ENCODE assay signal across 8 cellular contexts in the genomic region with DNA sequence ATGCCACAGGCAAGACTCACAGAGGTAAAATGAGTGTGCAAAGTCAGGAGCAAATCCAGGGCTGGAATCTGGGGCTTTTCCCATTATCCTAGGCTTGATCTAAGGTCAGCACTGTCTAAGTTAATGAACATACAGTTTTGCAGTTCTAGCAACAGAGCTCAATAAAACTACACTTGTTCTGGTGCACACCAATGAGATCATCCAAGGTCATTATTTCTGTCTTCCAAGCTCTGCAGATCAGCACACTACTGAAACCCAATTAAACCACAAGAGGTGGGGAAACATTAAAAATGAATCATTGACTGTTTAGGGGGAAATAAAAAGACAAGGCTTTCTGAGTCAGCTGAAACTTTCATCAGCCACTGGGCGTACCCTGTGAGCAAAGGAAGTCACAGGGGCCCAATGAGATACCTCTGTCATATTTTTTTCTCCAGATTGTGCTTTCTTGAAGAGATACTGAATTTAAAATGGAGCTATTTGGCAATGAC.
DNase-seq lines count a peak whose midpoint lies in the region; ATAC-seq and TF ChIP-seq lines count a peak whose summit lies in the region.

No MANE protein-coding gene starts in this region.

- POLR2A ChIA-PET in activated CD8-positive, alpha-beta T cell treated with anti-CD3 and anti-CD28 coated beads for 36 hours (lab: Charles Lee) = no interaction called here
- POLR2A ChIA-PET in activated CD8-positive, alpha-beta T cell treated with anti-CD3 and anti-CD28 coated beads, Interleukin-2, amount 10 ng/mL, durations not matched to agents 7 days and 5 days (lab: Charles Lee) = no interaction called here

- peak; percentile 27 for DNase-seq in activated CD8-positive, alpha-beta T cell treated with anti-CD3 and anti-CD28 coated beads for 36 hours
- DNase-seq in activated CD8-positive, alpha-beta T cell treated with anti-CD3 and anti-CD28 coated beads, Interleukin-2, amount 10 ng/mL, durations not matched to agents 7 days and 5 days = no peak
- DNase-seq in NOMO-1 treated with dmso at 0.1 percent for 144 hours (lab: John Stamatoyannopoulos, UW; ENCODE audit: unreplicated experiment) (peak; percentile 52), fibroblast of peridontal ligament (ENCODE audit: extremely low read depth) (peak; percentile 88), mucosa of gallbladder (ENCODE audit: low spot score) (no peak)
- no peak for DNase-seq in stimulated activated naive CD8-positive, alpha-beta T cell treated with anti-CD3 and anti-CD28 coated beads, Interleukin-15, Interleukin-2, amounts not matched to agents 100 U/mL and 50 U/mL, for 24 hours

- ATAC-seq in activated CD8-positive, alpha-beta T cell treated with anti-CD3 and anti-CD28 coated beads for 36 hours = peak; percentile 82
- ATAC-seq in activated CD8-positive, alpha-beta T cell treated with anti-CD3 and anti-CD28 coated beads, Interleukin-2, amount 10 ng/mL, durations not matched to agents 7 days and 5 days = no peak
- ATAC-seq in HG02759 (IDR thresholded peaks at IDR 0.05; ENCODE audit: unreplicated experiment) (peak; percentile 35), HG03280 (IDR thresholded peaks at IDR 0.05; ENCODE audit: unreplicated experiment) (no peak)
- ATAC-seq in stimulated activated naive CD8-positive, alpha-beta T cell treated with anti-CD3 and anti-CD28 coated beads, Interleukin-15, Interleukin-2, amounts not matched to agents 100 U/mL and 50 U/mL, for 24 hours = peak; percentile 81

- CTCF ChIA-PET in activated CD8-positive, alpha-beta T cell treated with anti-CD3 and anti-CD28 coated beads for 36 hours (lab: Charles Lee) = no interaction called here
- CTCF ChIA-PET in activated CD8-positive, alpha-beta T cell treated with anti-CD3 and anti-CD28 coated beads, Interleukin-2, amount 10 ng/mL, durations not matched to agents 7 days and 5 days (lab: Charles Lee) = no interaction called here

- no peaks in the 10 kb centered on the region for H3K27me3 Mint-ChIP-seq in activated CD8-positive, alpha-beta T cell treated with anti-CD3 and anti-CD28 coated beads for 36 hours
- no peaks in the 10 kb centered on the region for H3K27me3 Mint-ChIP-seq in activated CD8-positive, alpha-beta T cell treated with anti-CD3 and anti-CD28 coated beads, Interleukin-2, amount 10 ng/mL, durations not matched to agents 7 days and 5 days (ENCODE audit: low read depth)

- H3K4me1 Mint-ChIP-seq in activated CD8-positive, alpha-beta T cell treated with anti-CD3 and anti-CD28 coated beads for 36 hours (ENCODE audit: low read depth) = peaks cover 7% of the 10 kb centered on the region
- H3K4me1 Mint-ChIP-seq in activated CD8-positive, alpha-beta T cell treated with anti-CD3 and anti-CD28 coated beads, Interleukin-2, amount 10 ng/mL, durations not matched to agents 7 days and 5 days (ENCODE audit: low read depth) = no peaks in the 10 kb centered on the region

- intact Hi-C loops in activated CD8-positive, alpha-beta T cell treated with anti-CD3 and anti-CD28 coated beads for 36 hours (cut with micrococcal nuclease) = no loop called here

- no peak for TF ChIP-seq CTCF in activated CD8-positive, alpha-beta T cell treated with anti-CD3 and anti-CD28 coated beads for 36 hours (IDR thresholded peaks at IDR 0.05)

- H3K27ac Mint-ChIP-seq in activated CD8-positive, alpha-beta T cell treated with anti-CD3 and anti-CD28 coated beads for 36 hours = no peak overlapping the region
- H3K27ac Mint-ChIP-seq in activated CD8-positive, alpha-beta T cell treated with anti-CD3 and anti-CD28 coated beads, Interleukin-2, amount 10 ng/mL, durations not matched to agents 7 days and 5 days = no peak overlapping the region

- no peaks in the 10 kb centered on the region for H3K36me3 Mint-ChIP-seq in activated CD8-positive, alpha-beta T cell treated with anti-CD3 and anti-CD28 coated beads for 36 hours (ENCODE audit: low read depth)
- H3K36me3 Mint-ChIP-seq in activated CD8-positive, alpha-beta T cell treated with anti-CD3 and anti-CD28 coated beads, Interleukin-2, amount 10 ng/mL, durations not matched to agents 7 days and 5 days (ENCODE audit: low read depth) = no peaks in the 10 kb centered on the region

- H3K9me3 Mint-ChIP-seq in activated CD8-positive, alpha-beta T cell treated with anti-CD3 and anti-CD28 coated beads for 36 hours = no peaks in the 10 kb centered on the region
- peaks cover 5% of the 10 kb centered on the region for H3K9me3 Mint-ChIP-seq in activated CD8-positive, alpha-beta T cell treated with anti-CD3 and anti-CD28 coated beads, Interleukin-2, amount 10 ng/mL, durations not matched to agents 7 days and 5 days (ENCODE audit: insufficient read depth)

- H3K4me3 Mint-ChIP-seq in activated CD8-positive, alpha-beta T cell treated with anti-CD3 and anti-CD28 coated beads for 36 hours = no peak overlapping the region
- no peak overlapping the region for H3K4me3 Mint-ChIP-seq in activated CD8-positive, alpha-beta T cell treated with anti-CD3 and anti-CD28 coated beads, Interleukin-2, amount 10 ng/mL, durations not matched to agents 7 days and 5 days

Comparison
In these comparisons a context has a peak if more than half of its experiments do, and no peak if none do; other contexts are left out.
1. ATAC-seq: peak in activated CD8-positive, alpha-beta T cell treated with anti-CD3 and anti-CD28 coated beads for 36 hours (single experiment), HG02759 (single experiment) and stimulated activated naive CD8-positive, alpha-beta T cell treated with anti-CD3 and anti-CD28 coated beads, Interleukin-15, Interleukin-2, amounts not matched to agents 100 U/mL and 50 U/mL, for 24 hours (single experiment); none in activated CD8-positive, alpha-beta T cell treated with anti-CD3 and anti-CD28 coated beads, Interleukin-2, amount 10 ng/mL, durations not matched to agents 7 days and 5 days (single experiment) and HG03280 (single experiment).
2. DNase-seq: peak in activated CD8-positive, alpha-beta T cell treated with anti-CD3 and anti-CD28 coated beads for 36 hours (single experiment), NOMO-1 treated with dmso at 0.1 percent for 144 hours (single experiment) and fibroblast of peridontal ligament (single experiment); none in activated CD8-positive, alpha-beta T cell treated with anti-CD3 and anti-CD28 coated beads, Interleukin-2, amount 10 ng/mL, durations not matched to agents 7 days and 5 days (single experiment), stimulated activated naive CD8-positive, alpha-beta T cell treated with anti-CD3 and anti-CD28 coated beads, Interleukin-15, Interleukin-2, amounts not matched to agents 100 U/mL and 50 U/mL, for 24 hours (single experiment) and mucosa of gallbladder (single experiment).